Comparison of ENCODE assay signal across 21 cellular contexts in genomic region chr4:118843237-118843636, GRCh38.
"Had no signal": no experiment of that assay in that cellular context is flagged by ENCODE, and none has a peak within 500 bp of the region (broad histone marks: within the 10 kb centered on the region; RNA-seq: fewer than 3 reads in every experiment).

No MANE protein-coding gene starts in this region.

- H3K36me3 Mint-ChIP-seq: natural killer cell treated with Interleukin-12 subunit alpha and Interleukin-12 subunit beta and Interleukin-15 and Interleukin-18, amount 100 ng/mL, for 72 hours; stimulated activated effector memory CD8-positive, alpha-beta T cell treated with anti-CD3 and anti-CD28 coated beads, Interleukin-12 subunit alpha, Interleukin-12 subunit beta, amount 100 ng/mL, for 72 hours had no signal

- H3K36me3 ChIP-seq: brain microvascular endothelial cell, sigmoid colon, upper lobe of left lung had no signal

- H3K4me1 ChIP-seq: sigmoid colon, testis, upper lobe of left lung had no signal

- H3K9me3 ChIP-seq: sigmoid colon, testis, upper lobe of left lung had no signal

- H3K4me1 Mint-ChIP-seq: activated CD4-positive, alpha-beta T cell treated with anti-CD3 and anti-CD28 coated beads, Interleukin-2, amount 10 ng/mL, durations not matched to agents 7 days and 5 days; stimulated activated effector memory CD8-positive, alpha-beta T cell treated with anti-CD3 and anti-CD28 coated beads, Interleukin-12 subunit alpha, Interleukin-12 subunit beta, amount 100 ng/mL, for 72 hours had no signal

- H3K27me3 ChIP-seq: brain microvascular endothelial cell, sigmoid colon, testis, upper lobe of left lung had no signal

- H3K4me3 Mint-ChIP-seq: activated CD4-positive, alpha-beta T cell treated with anti-CD3 and anti-CD28 coated beads, Interleukin-2, amount 10 ng/mL, durations not matched to agents 7 days and 5 days; activated CD8-positive, alpha-beta T cell treated with anti-CD3 and anti-CD28 coated beads, Interleukin-2, amount 10 ng/mL, durations not matched to agents 7 days and 5 days; activated naive CD4-positive, alpha-beta T cell treated with anti-CD3 and anti-CD28 coated beads for 36 hours; activated T-cell treated with anti-CD3 and anti-CD28 coated beads, Interleukin-2, amount 50 U/mL, for 24 hours; natural killer cell treated with Interleukin-12 subunit alpha and Interleukin-12 subunit beta and Interleukin-15 and Interleukin-18, amount 100 ng/mL, for 72 hours; stimulated activated effector memory CD8-positive, alpha-beta T cell treated with anti-CD3 and anti-CD28 coated beads, Interleukin-12 subunit alpha, Interleukin-12 subunit beta, amount 100 ng/mL, for 72 hours had no signal

- H3K4me3 ChIP-seq: lung, sigmoid colon, testis, upper lobe of left lung had no signal

- ATAC-seq: activated CD8-positive, alpha-beta T cell treated with anti-CD3 and anti-CD28 coated beads, Interleukin-2, amount 10 ng/mL, durations not matched to agents 7 days and 5 days; left lobe of liver; natural killer cell treated with Interleukin-12 subunit alpha and Interleukin-12 subunit beta and Interleukin-15 and Interleukin-18, amount 100 ng/mL, for 72 hours; stimulated activated effector memory CD8-positive, alpha-beta T cell treated with anti-CD3 and anti-CD28 coated beads, Interleukin-12 subunit alpha, Interleukin-12 subunit beta, amount 100 ng/mL, for 72 hours had no signal

- H3K27ac ChIP-seq: brain microvascular endothelial cell, sigmoid colon, testis, upper lobe of left lung had no signal

- H3K27ac Mint-ChIP-seq: activated CD4-positive, alpha-beta T cell treated with anti-CD3 and anti-CD28 coated beads, Interleukin-2, amount 10 ng/mL, durations not matched to agents 7 days and 5 days; activated CD8-positive, alpha-beta T cell treated with anti-CD3 and anti-CD28 coated beads, Interleukin-2, amount 10 ng/mL, durations not matched to agents 7 days and 5 days; activated naive CD4-positive, alpha-beta T cell treated with anti-CD3 and anti-CD28 coated beads for 36 hours; activated T-cell treated with anti-CD3 and anti-CD28 coated beads, Interleukin-2, amount 50 U/mL, for 24 hours; natural killer cell treated with Interleukin-12 subunit alpha and Interleukin-12 subunit beta and Interleukin-15 and Interleukin-18, amount 100 ng/mL, for 72 hours; stimulated activated effector memory CD8-positive, alpha-beta T cell treated with anti-CD3 and anti-CD28 coated beads, Interleukin-12 subunit alpha, Interleukin-12 subunit beta, amount 100 ng/mL, for 72 hours had no signal

- DNase-seq: activated CD4-positive, alpha-beta T cell treated with anti-CD3 and anti-CD28 coated beads, Interleukin-2, amount 10 ng/mL, durations not matched to agents 7 days and 5 days; activated CD8-positive, alpha-beta T cell treated with anti-CD3 and anti-CD28 coated beads, Interleukin-2, amount 10 ng/mL, durations not matched to agents 7 days and 5 days; activated naive CD4-positive, alpha-beta T cell treated with anti-CD3 and anti-CD28 coated beads for 36 hours; activated T-cell treated with anti-CD3 and anti-CD28 coated beads, Interleukin-2, amount 50 U/mL, for 24 hours; aorta; brain microvascular endothelial cell; central memory CD4-positive, alpha-beta T cell; hypothalamus; kidney; occipital lobe; posterior cingulate gyrus; sigmoid colon; stimulated activated CD4-positive, alpha-beta T cell treated with anti-CD3 and anti-CD28 coated beads, Interleukin-4, amount 100 ng/mL, for 24 hours; testis; upper lobe of left lung had no signal

- FAIRE-seq: colon, frontal cortex, kidney had no signal

- H3K9me3 Mint-ChIP-seq: activated CD4-positive, alpha-beta T cell treated with anti-CD3 and anti-CD28 coated beads, Interleukin-2, amount 10 ng/mL, durations not matched to agents 7 days and 5 days; activated naive CD4-positive, alpha-beta T cell treated with anti-CD3 and anti-CD28 coated beads for 36 hours; activated T-cell treated with anti-CD3 and anti-CD28 coated beads, Interleukin-2, amount 50 U/mL, for 24 hours; natural killer cell treated with Interleukin-12 subunit alpha and Interleukin-12 subunit beta and Interleukin-15 and Interleukin-18, amount 100 ng/mL, for 72 hours; stimulated activated effector memory CD8-positive, alpha-beta T cell treated with anti-CD3 and anti-CD28 coated beads, Interleukin-12 subunit alpha, Interleukin-12 subunit beta, amount 100 ng/mL, for 72 hours had no signal
